21 cellular contexts compared by ENCODE assay signal in the genomic region with DNA sequence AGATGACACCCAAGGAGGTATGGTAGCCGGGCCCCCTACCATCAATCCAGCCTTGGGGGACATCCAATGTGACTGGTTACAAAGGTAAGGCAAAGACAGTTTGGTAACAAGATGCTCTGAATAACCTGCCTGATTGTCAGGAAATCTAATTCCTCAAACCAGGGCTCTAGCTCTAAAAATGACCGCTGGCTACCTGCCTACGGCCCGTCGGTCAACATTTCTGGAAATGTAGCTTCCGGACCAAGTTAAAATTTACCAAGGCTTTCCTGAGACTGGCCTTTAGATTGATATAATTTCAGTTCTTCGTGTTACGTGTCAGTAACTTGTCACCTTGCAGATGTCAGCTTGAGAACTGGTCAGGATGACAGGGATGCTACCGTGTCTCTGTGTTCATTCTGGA.
"Had no signal": no experiment of that assay in that cellular context is flagged by ENCODE, and none has a peak within 500 bp of the region (broad histone marks: within the 10 kb centered on the region; RNA-seq: fewer than 3 reads in every experiment).

No MANE protein-coding gene starts in this region.

- H3K27ac Mint-ChIP-seq: neural progenitor cell, progenitor cell of endocrine pancreas, type B pancreatic cell had no signal

- H3K4me2 ChIP-seq: neural progenitor cell had no signal

- H3K27me3 Mint-ChIP-seq: memory B cell; natural killer cell treated with Interleukin-12 subunit alpha and Interleukin-12 subunit beta and Interleukin-15 and Interleukin-18, amount 100 ng/mL, for 72 hours; type B pancreatic cell had no signal

- H3K4me3 Mint-ChIP-seq: memory B cell; natural killer cell treated with Interleukin-12 subunit alpha and Interleukin-12 subunit beta and Interleukin-15 and Interleukin-18, amount 100 ng/mL, for 72 hours; neural progenitor cell; type B pancreatic cell had no signal

- H3K9me3 ChIP-seq: heart left ventricle, lower lobe of right lung, pancreas, suprapubic skin, thyroid gland had no signal

- H3K27ac ChIP-seq: coronary artery, heart left ventricle, lower lobe of right lung, neural progenitor cell, pancreas, suprapubic skin, thyroid gland had no signal

- H3K9ac ChIP-seq: neural progenitor cell had no signal

- ATAC-seq: heart left ventricle; lower lobe of right lung; natural killer cell treated with Interleukin-12 subunit alpha and Interleukin-12 subunit beta and Interleukin-15 and Interleukin-18, amount 100 ng/mL, for 72 hours; pancreas; right cardiac atrium had no signal

- H3K9me3 Mint-ChIP-seq: memory B cell; natural killer cell treated with Interleukin-12 subunit alpha and Interleukin-12 subunit beta and Interleukin-15 and Interleukin-18, amount 100 ng/mL, for 72 hours; neural progenitor cell; type B pancreatic cell had no signal

- H2AFZ ChIP-seq: neural progenitor cell had no signal

- H3K4me1 ChIP-seq: neural progenitor cell, suprapubic skin, thyroid gland had no signal

- H3K4me1 Mint-ChIP-seq: neural progenitor cell had no signal

- DNase-seq: effector CD4-positive, alpha-beta T cell; foreskin melanocyte; heart left ventricle; hippocampal formation; kidney glomerular epithelial cell; lower lobe of right lung; midbrain; occipital lobe; right cardiac atrium; stimulated activated CD4-positive, alpha-beta T cell treated with anti-CD3 and anti-CD28 coated beads, Interleukin-1b, Interleukin-23, amount 100 ng/mL, for 48 hours; stimulated activated CD4-positive, alpha-beta T cell treated with anti-CD3 and anti-CD28 coated beads, Interleukin-4, amount 100 ng/mL, for 24 hours; stimulated activated naive CD4-positive, alpha-beta T cell treated with Interleukin-2 at 50 U/mL for 16 hours; thyroid gland had no signal

- H3K27me3 ChIP-seq: heart left ventricle, neural progenitor cell, pancreas, suprapubic skin, thyroid gland had no signal

- H3K36me3 Mint-ChIP-seq: memory B cell; natural killer cell treated with Interleukin-12 subunit alpha and Interleukin-12 subunit beta and Interleukin-15 and Interleukin-18, amount 100 ng/mL, for 72 hours; neural progenitor cell; type B pancreatic cell had no signal
